Comparison of ENCODE assay signal across 8 cellular contexts in genomic region chr6:26053929-26054658, GRCh38. TPM values are rescaled to one million over a fixed set of nuclear protein-coding genes. Genes with fewer than 3 reads are reported as not detected.
DNase-seq lines count a peak whose midpoint lies in the region; ATAC-seq, FAIRE-seq and TF ChIP-seq lines count a peak whose summit lies in the region.

No MANE protein-coding gene starts in this region.

- no peak for TF ChIP-seq CTCF in choroid plexus epithelial cell (conservative IDR thresholded peaks at IDR 0.05; ENCODE audit: low read depth, low read length)

- ATAC-seq in GM21529 (IDR thresholded peaks at IDR 0.05; ENCODE audit: unreplicated experiment), result no peak
- ATAC-seq in HG03108 (IDR thresholded peaks at IDR 0.05; ENCODE audit: unreplicated experiment), result no peak
- no peak for ATAC-seq in HG03159 (IDR thresholded peaks at IDR 0.05; ENCODE audit: unreplicated experiment)

- H3K4me3 ChIP-seq in choroid plexus epithelial cell (ENCODE audit: low read depth, low read length), result peak overlapping the region; percentile 80

- DNase-seq in EH (ENCODE audit: low read depth) (peak; percentile 33), NCI-H82 (lab: John Stamatoyannopoulos, UW) (peak; percentile 77), choroid plexus epithelial cell (ENCODE audit: low read depth) (peak; percentile 47), myocyte (ENCODE audit: low read depth) (peak; percentile 32), frontal cortex (ENCODE audit: low spot score in 2 of 2) (no peak)

- no peak for FAIRE-seq in frontal cortex (lab: Jason Lieb, UNC)

RNA-seq across cellular contexts. Expression of gene HFE, which starts 33.1 kb away (rescaled TPM):
- 3.5 and 4.4 TPM in 2 replicates for total RNA-seq in myocyte
- polyA plus RNA-seq in myocyte (2012), result 17.2 TPM
- 0.41 TPM for total RNA-seq in frontal cortex

Comparison
In these comparisons a context has a peak if more than half of its experiments do, and no peak if none do; other contexts are left out.
1. DNase-seq: peak in EH (single experiment), NCI-H82 (single experiment), choroid plexus epithelial cell (single experiment) and myocyte (single experiment); none in frontal cortex (0 of 2).